In genomic region chr2:183123117-183123958, GRCh38 we compare ENCODE assay signal across 8 cellular contexts. TPM values are rescaled to one million over a fixed set of nuclear protein-coding genes. Genes with fewer than 3 reads are reported as not detected.
A peak's percentile ranks its signal among the peaks of the same experiment; 100 is the strongest.
DNase-seq lines count a peak whose midpoint lies in the region; ATAC-seq and TF ChIP-seq lines count a peak whose summit lies in the region.

No MANE protein-coding gene starts in this region.

- no peak for TF ChIP-seq POLR2A in breast epithelium (IDR thresholded peaks at IDR 0.05)

- peaks cover 5% of the 10 kb centered on the region for H3K27me3 Mint-ChIP-seq in memory B cell

- DNase-seq in AG09309 (ENCODE audit: low read depth) = no peak
- no peak for DNase-seq in breast epithelium (ENCODE audit: low spot score in 2 of 2)
- no peak for DNase-seq in memory B cell (ENCODE audit: low spot score in 2 of 2)
- no peak for DNase-seq in NCI-H446 (lab: John Stamatoyannopoulos, UW)
- DNase-seq in activated CD4-positive, CD25-positive, alpha-beta regulatory T cell (lab: John Stamatoyannopoulos, UW) = no peak

- peaks cover 2% of the 10 kb centered on the region for H3K36me3 Mint-ChIP-seq in memory B cell

- H3K4me3 Mint-ChIP-seq in memory B cell = peak overlapping the region; percentile 95

- H3K4me1 ChIP-seq in breast epithelium = no peaks in the 10 kb centered on the region
- H3K4me1 ChIP-seq in urinary bladder (ENCODE audit: insufficient read depth) = no peaks in the 10 kb centered on the region

- WGBS in urinary bladder = 24% methylated on average over 17 of the region's 17 CpGs

- H3K27me3 ChIP-seq in breast epithelium = no peaks in the 10 kb centered on the region

- no peaks in the 10 kb centered on the region for H3K9me3 Mint-ChIP-seq in memory B cell

- H3K9me3 ChIP-seq in KOPT-K1 (ENCODE audit: insufficient read depth, low read length, poor library complexity, severe bottlenecking) = no peaks in the 10 kb centered on the region
- H3K9me3 ChIP-seq in breast epithelium = no peaks in the 10 kb centered on the region

- no peak for TF ChIP-seq CTCF in AG09309 (IDR thresholded peaks at IDR 0.05; ENCODE audit: control insufficient read depth, insufficient read depth, low read depth, low read length, missing control alignments)
- no peak for TF ChIP-seq CTCF in breast epithelium (IDR thresholded peaks at IDR 0.05)

- H3K36me3 ChIP-seq in KOPT-K1 (ENCODE audit: insufficient read depth, low read length) = peaks cover 4% of the 10 kb centered on the region
- H3K36me3 ChIP-seq in breast epithelium = no peaks in the 10 kb centered on the region
- H3K36me3 ChIP-seq in urinary bladder (ENCODE audit: insufficient read depth) = no peaks in the 10 kb centered on the region

- peak overlapping the region; percentile 78 for H3K4me3 ChIP-seq in AG09309 (ENCODE audit: control insufficient read depth, low read depth, low read length)
- peak overlapping the region; percentile 86 to 94 (median 93) for H3K4me3 ChIP-seq in breast epithelium
- peak overlapping the region; percentile 63 for H3K4me3 ChIP-seq in urinary bladder (ENCODE audit: low read depth, low read length)

- intact Hi-C loops in breast epithelium (cut with DNase I; ENCODE audit: low total_unique reads) = no loop called here

- ATAC-seq in memory B cell (ENCODE audit: low read depth) = no peak
- no peak for ATAC-seq in HG02763 (IDR thresholded peaks at IDR 0.05; ENCODE audit: unreplicated experiment)

- peak overlapping the region; percentile 83 for H3K27ac ChIP-seq in KOPT-K1 (ENCODE audit: low read depth, low read length, poor library complexity, severe bottlenecking)
- peak overlapping the region; percentile 93 for H3K27ac ChIP-seq in breast epithelium
- no peak overlapping the region for H3K27ac ChIP-seq in urinary bladder (ENCODE audit: low read depth)

- H3K4me1 Mint-ChIP-seq in memory B cell = peaks cover 15% of the 10 kb centered on the region

- H3K27ac Mint-ChIP-seq in memory B cell = peak overlapping the region; percentile 94

RNA-seq across cellular contexts. Expression of gene NUP35, which starts 0.9 kb away (rescaled TPM):
- total RNA-seq in breast epithelium (10 to 100 TPM; 11.5 to 32.8 (median 29.5) TPM), urinary bladder (38.3 TPM)
- polyA plus RNA-seq in urinary bladder = 12.5 TPM

RNA-seq across cellular contexts. Expression of gene DUSP19, which starts 44.8 kb away (rescaled TPM):
- 1 to 10 TPM; 1.6 to 3.7 (median 1.9) TPM for total RNA-seq in breast epithelium
- 9.6 TPM for total RNA-seq in urinary bladder
- polyA plus RNA-seq in urinary bladder = 2.9 TPM
